Comparison of ENCODE assay signal across 1 cellular context in genomic region chr13:94677799-94678198, GRCh38.
TF ChIP-seq lines count a peak whose summit lies in the region.

No MANE protein-coding gene starts in this region.

TF ChIP-seq in SK-N-SH treated with all-trans-retinoic acid at 6 μM for 48 hours, 23 proteins besides CTCF, POLR2A, EP300 and RAD21 (continued from another document):
- TF ChIP-seq ZC3H10 (CRISPR knock-in tag; IDR thresholded peaks at IDR 0.05): no peak
